Comparison of ENCODE assay signal across 8 cellular contexts in genomic region chr1:223700942-223701637, GRCh38. TPM values are rescaled to one million over a fixed set of nuclear protein-coding genes. Genes with fewer than 3 reads are reported as not detected.
DNase-seq lines count a peak whose midpoint lies in the region; ATAC-seq, FAIRE-seq and TF ChIP-seq lines count a peak whose summit lies in the region.

No MANE protein-coding gene starts in this region.

- TF ChIP-seq CTCF in BJ (IDR thresholded peaks at IDR 0.05; ENCODE audit: insufficient read depth, low read depth, low read length) (no peak), astrocyte of the spinal cord (IDR thresholded peaks at IDR 0.05; ENCODE audit: low read depth, low read length) (no peak), uterus (IDR thresholded peaks at IDR 0.05) (no peak)

- 0% methylated on average over 8 of the region's 8 CpGs for WGBS in mesenchymal stem cell

- DNase-seq in BJ (ENCODE audit: low read depth) = peak; percentile 92
- DNase-seq in HTR-8/SVneo (ENCODE audit: insufficient read length, low spot score) = peak; percentile 86
- DNase-seq in astrocyte of the spinal cord (ENCODE audit: low read depth, low spot score) = peak; percentile 98
- DNase-seq in mesenchymal stem cell = peak; percentile 98
- peak; percentile 60 to 63 for DNase-seq in uterus
- no peak for DNase-seq in KBM-7

- peak overlapping the region; percentile 66 for H4K8ac ChIP-seq in mesenchymal stem cell (ENCODE audit: low read length)

- in situ Hi-C loops in astrocyte of the spinal cord (cut with HindIII; ENCODE audit: low sequenced_read_pairs) = no loop called here
- in situ Hi-C loops in KBM-7 (cut with MboI; ENCODE audit: low pct_unique_long_range_greater_than_20kb, low sequenced_read_pairs) = no loop called here

- H3K79me1 ChIP-seq in mesenchymal stem cell (replicated peaks; ENCODE audit: low read length, poor library complexity, severe bottlenecking) = peaks cover 2% of the 10 kb centered on the region

- H2BK5ac ChIP-seq in mesenchymal stem cell (ENCODE audit: low read depth, low read length, poor library complexity, severe bottlenecking) = peak overlapping the region; percentile 99

- H2AFZ ChIP-seq in mesenchymal stem cell (ENCODE audit: low read depth, low read length) = no peak overlapping the region

- peak overlapping the region; percentile 97 for H2AK5ac ChIP-seq in mesenchymal stem cell (ENCODE audit: low read length, severe bottlenecking)

- peak; percentile 62 for FAIRE-seq in HTR-8/SVneo (lab: Jason Lieb, UNC)

- H3K9ac ChIP-seq in mesenchymal stem cell (ENCODE audit: low read length) = peak overlapping the region; percentile 89

- H3K27ac ChIP-seq in mesenchymal stem cell (ENCODE audit: low read length, poor library complexity, severe bottlenecking) = peak overlapping the region; percentile 100
- peak overlapping the region; percentile 86 to 89 for H3K27ac ChIP-seq in uterus

- no peak overlapping the region for H3K23ac ChIP-seq in mesenchymal stem cell (ENCODE audit: low read length in 2 of 2)

- intact Hi-C loops in uterus (cut with DNase I; ENCODE audit: low total_unique reads) = loop anchor here (5.0 kb wide), 1 partner anchor 141 kb away; no protein-coding TSS in a partner anchor

- CTCF ChIA-PET in BJ (lab: Yijun Ruan, JAX) = interaction anchor here (0.7 to 4.3 kb wide), 8 partner anchors 9 to 111 kb away, joined by 3 to 42 read pairs (median 3); partner anchors contain the start of gene CAPN2

- peak in 1 of 2 donors; percentile 23 for TF ChIP-seq POLR2A in uterus (IDR thresholded peaks at IDR 0.05)

- H3K36me3 ChIP-seq in BJ (ENCODE audit: control insufficient read depth, insufficient read depth, low read length) = no peaks in the 10 kb centered on the region
- H3K36me3 ChIP-seq in mesenchymal stem cell (ENCODE audit: control insufficient read depth in 1 of 2, insufficient read depth in 2 of 2, low read depth in 1 of 2, low read length in 2 of 2) = no peaks in the 10 kb centered on the region
- no peaks in the 10 kb centered on the region for H3K36me3 ChIP-seq in uterus

- H3K4ac ChIP-seq in mesenchymal stem cell (ENCODE audit: low read depth in 1 of 2, low read length in 2 of 2) = peak overlapping the region in 1 of 2 experiments; percentile 76

- H3K4me1 ChIP-seq in mesenchymal stem cell (ENCODE audit: control insufficient read depth, insufficient read depth, low read depth, low read length) (peaks cover 33% of the 10 kb centered on the region), uterus (peaks cover 0 to 13% of the 10 kb centered on the region in 2 donors)

- H3K27me3 ChIP-seq in BJ (ENCODE audit: control insufficient read depth, insufficient read depth, low read length) = no peaks in the 10 kb centered on the region
- H3K27me3 ChIP-seq in mesenchymal stem cell (ENCODE audit: control insufficient read depth in 1 of 2, insufficient read depth in 1 of 2, low read length in 2 of 2) = no peaks in the 10 kb centered on the region
- H3K27me3 ChIP-seq in uterus = no peaks in the 10 kb centered on the region

- H3K14ac ChIP-seq in mesenchymal stem cell (ENCODE audit: low read length in 2 of 2) = no peak overlapping the region

- H3K4me3 ChIP-seq in BJ (ENCODE audit: low read depth, low read length) (no peak overlapping the region), astrocyte of the spinal cord (ENCODE audit: low read depth, low read length) (no peak overlapping the region), mesenchymal stem cell (ENCODE audit: insufficient read depth in 1 of 2, low read depth in 1 of 2, low read length in 2 of 2) (peak overlapping the region; percentile 2 to 64), uterus (no peak overlapping the region)

- H4K91ac ChIP-seq in mesenchymal stem cell (ENCODE audit: low read length) = peak overlapping the region; percentile 92

- ATAC-seq in HG03039 (IDR thresholded peaks at IDR 0.05; ENCODE audit: unreplicated experiment) (no peak), GM21515 (IDR thresholded peaks at IDR 0.05; ENCODE audit: unreplicated experiment) (no peak)

- POLR2A ChIA-PET in BJ (lab: Charles Lee) = interaction anchor here (0.5 kb wide), 1 partner anchor 27 kb away, joined by 5 read pairs; no protein-coding TSS in a partner anchor

- peak overlapping the region; percentile 68 for H3K4me2 ChIP-seq in mesenchymal stem cell (ENCODE audit: low read length, poor library complexity, severe bottlenecking)

- H2BK120ac ChIP-seq in mesenchymal stem cell (ENCODE audit: low read depth, low read length) = peak overlapping the region; percentile 99

- H3K18ac ChIP-seq in mesenchymal stem cell (ENCODE audit: low read depth in 1 of 2, low read length in 2 of 2) = peak overlapping the region; percentile 93 to 94

- H2BK15ac ChIP-seq in mesenchymal stem cell (ENCODE audit: low read depth, poor library complexity, severe bottlenecking) = no peak overlapping the region

- H2BK12ac ChIP-seq in mesenchymal stem cell (ENCODE audit: low read length in 2 of 2) = peak overlapping the region; percentile 60 to 89

- H3K9me3 ChIP-seq in mesenchymal stem cell (ENCODE audit: control insufficient read depth, low read length) = no peaks in the 10 kb centered on the region
- no peaks in the 10 kb centered on the region for H3K9me3 ChIP-seq in uterus

RNA-seq across cellular contexts. Expression of gene CAPN2, which starts 11.2 kb away (rescaled TPM):
- 219 and 222 TPM in 2 replicates for polyA plus RNA-seq in BJ (2011; rRNA removed)
- 118 and 125 TPM in 2 replicates for polyA minus RNA-seq in BJ (2011; rRNA and poly(A)+ RNA removed)
- 247 TPM for polyA plus RNA-seq in mesenchymal stem cell (2013, experiment 1 of 2)
- polyA plus RNA-seq in mesenchymal stem cell (2013, experiment 2 of 2) = 249 TPM
- 100 to 1,000 TPM in 3 of 4 donors, 10 to 100 TPM in 1; 96.5 to 170 (median 117) TPM for total RNA-seq in uterus

RNA-seq across cellular contexts. Expression of gene CAPN8, which starts 35.6 kb away (rescaled TPM):
- 0.11 TPM in 1 of 2 replicates, not detected in the other for polyA plus RNA-seq in BJ (2011; rRNA removed)
- polyA minus RNA-seq in BJ (2011; rRNA and poly(A)+ RNA removed) = 0.15 TPM in 1 of 2 replicates, not detected in the other
- not detected for polyA plus RNA-seq in mesenchymal stem cell (2013, experiment 1 of 2)
- 0.08 TPM for polyA plus RNA-seq in mesenchymal stem cell (2013, experiment 2 of 2)
- total RNA-seq in uterus = under 1 TPM in 2 of 4 donors, not detected in 2; 0.59 to 0.88 TPM

Comparison
In these comparisons a context has a peak if more than half of its experiments do, and no peak if none do; other contexts are left out.
1. H3K4me3 ChIP-seq: peak in mesenchymal stem cell (2 of 2); none in BJ (single experiment), astrocyte of the spinal cord (single experiment) and uterus (0 of 2).